23 cellular contexts compared by ENCODE assay signal in the genomic region with DNA sequence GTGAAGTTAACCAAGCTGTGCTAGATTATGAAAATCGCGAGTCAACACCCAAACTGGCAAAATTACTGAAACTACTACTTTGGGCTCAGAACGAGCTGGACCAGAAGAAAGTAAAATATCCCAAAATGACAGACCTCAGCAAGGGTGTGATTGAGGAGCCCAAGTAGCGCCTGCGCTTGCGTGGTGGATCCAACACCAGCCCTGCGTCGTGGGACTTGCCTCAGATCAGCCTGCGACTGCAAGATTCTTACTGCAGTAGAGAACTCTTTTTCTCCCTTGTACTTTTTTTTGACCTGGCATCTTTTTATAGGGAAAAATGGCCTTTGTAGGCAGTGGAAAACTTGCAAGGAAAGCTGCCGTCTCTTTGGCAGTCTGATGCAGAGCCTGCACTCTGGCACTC.
"Had no signal": no experiment of that assay in that cellular context is flagged by ENCODE, and none has a peak within 500 bp of the region (broad histone marks: within the 10 kb centered on the region; RNA-seq: fewer than 3 reads in every experiment).

No MANE protein-coding gene starts in this region.

- ATAC-seq: esophagus mucosa, heart left ventricle, psoas muscle, sciatic nerve had no signal

- FAIRE-seq: frontal cortex, urothelium cell line had no signal

- H3K9me3 ChIP-seq: neutrophil, psoas muscle, stomach had no signal

- H3K27me3 ChIP-seq: dorsolateral prefrontal cortex, heart left ventricle, neutrophil, stomach had no signal

- H3K27me3 Mint-ChIP-seq: naive B cell had no signal

- H3K27ac ChIP-seq: left ventricle myocardium inferior, neutrophil, psoas muscle, skin epidermis, stomach had no signal

- H3K27ac Mint-ChIP-seq: naive B cell had no signal

- DNase-seq: cortex of kidney; dorsolateral prefrontal cortex; effector CD8-positive, alpha-beta T cell; islet precursor cell; left ventricle myocardium inferior; mesendoderm; naive B cell; nephron progenitor cell; psoas muscle; retina; stimulated activated CD4-positive, alpha-beta T cell treated with anti-CD3 and anti-CD28 coated beads, Interleukin-12 subunit alpha, Interleukin-12 subunit beta, amount 100 ng/mL, for 4 hours; stimulated activated naive CD4-positive, alpha-beta T cell; stomach; substantia nigra; trophoblast cell had no signal

- H3K4me3 ChIP-seq: dorsolateral prefrontal cortex, heart left ventricle, left ventricle myocardium inferior, lung, psoas muscle, skin epidermis, stomach had no signal

- H3K4me3 Mint-ChIP-seq: nephron progenitor cell had no signal
